17 cellular contexts compared by ENCODE assay signal in the genomic region with DNA sequence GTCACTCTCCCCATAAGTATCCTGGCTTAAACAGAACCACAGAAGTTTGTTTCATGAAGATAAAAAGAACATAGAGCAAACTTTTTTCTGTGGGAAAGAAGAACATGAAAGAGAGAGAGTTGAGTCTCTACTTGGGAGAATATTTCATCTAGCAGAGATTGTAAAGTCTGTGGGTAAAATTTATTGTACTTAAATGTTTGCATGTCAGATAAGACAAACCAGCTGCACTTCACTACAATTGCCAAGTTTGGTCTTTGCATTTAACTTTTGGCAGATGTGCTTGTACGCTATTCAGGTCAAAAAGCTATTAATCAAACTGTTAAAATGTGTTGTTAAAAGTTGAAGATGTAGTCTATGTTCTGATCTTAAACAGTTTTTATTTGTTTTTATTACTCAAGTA.
"Had no signal": no experiment of that assay in that cellular context is flagged by ENCODE, and none has a peak within 500 bp of the region (broad histone marks: within the 10 kb centered on the region; RNA-seq: fewer than 3 reads in every experiment).

No MANE protein-coding gene starts in this region.

- H3K4me3 ChIP-seq: dorsolateral prefrontal cortex, lower lobe of right lung, upper lobe of right lung had no signal

- H3K4me1 ChIP-seq: lower lobe of right lung, upper lobe of right lung had no signal

- ATAC-seq: activated CD4-positive, alpha-beta T cell treated with anti-CD3 and anti-CD28 coated beads for 36 hours; esophagus mucosa; lower lobe of right lung; naive thymus-derived CD8-positive, alpha-beta T cell; sciatic nerve; upper lobe of right lung had no signal

- DNase-seq: activated CD4-positive, alpha-beta memory T cell treated with anti-CD3 and anti-CD28 coated beads, Interleukin-2, amount 10 ng/mL, durations not matched to agents 7 days and 5 days; activated CD4-positive, alpha-beta T cell treated with anti-CD3 and anti-CD28 coated beads for 36 hours; activated naive CD8-positive, alpha-beta T cell treated with anti-CD3 and anti-CD28 coated beads, Interleukin-2, amount 10 ng/mL, durations not matched to agents 7 days and 5 days; aorta; dorsolateral prefrontal cortex; hypothalamus; kidney glomerular epithelial cell; lower lobe of right lung; naive thymus-derived CD8-positive, alpha-beta T cell; stimulated activated CD4-positive, alpha-beta T cell treated with anti-CD3 and anti-CD28 coated beads, Interleukin-4, amount 100 ng/mL, for 1 hour; stimulated activated CD8-positive, alpha-beta memory T cell treated with anti-CD3 and anti-CD28 coated beads, Interleukin-4, amount 100 ng/mL, for 48 hours; T-helper 9 cell; upper lobe of right lung; WERI-Rb-1 had no signal

- H3K27me3 ChIP-seq: neutrophil, upper lobe of right lung had no signal

- H3K27ac ChIP-seq: dorsolateral prefrontal cortex, lower lobe of right lung, neutrophil, upper lobe of right lung had no signal

- H3K36me3 ChIP-seq: lower lobe of right lung, neutrophil, upper lobe of right lung, WERI-Rb-1 had no signal
